In genomic region chr10:100670828-100671479, GRCh38 we compare ENCODE assay signal across 8 cellular contexts.
A peak's percentile ranks its signal among the peaks of the same experiment; 100 is the strongest.
DNase-seq lines count a peak whose midpoint lies in the region; ATAC-seq and TF ChIP-seq lines count a peak whose summit lies in the region.

No MANE protein-coding gene starts in this region.

- H3K9ac ChIP-seq in PC-3 (ENCODE audit: low read length) = no peak overlapping the region

- POLR2A ChIA-PET in PC-3 (lab: Charles Lee; ENCODE audit: unreplicated experiment) = no interaction called here

- H3K4me1 ChIP-seq in PC-3 (ENCODE audit: insufficient read depth, low read length) = no peaks in the 10 kb centered on the region
- no peaks in the 10 kb centered on the region for H3K4me1 ChIP-seq in hepatocyte (ENCODE audit: insufficient read depth)

- BruUV-seq in PC-3 (replicated peaks; lab: Mats Ljungman, UMichigan) = no TSS peak

- H3K9me3 ChIP-seq in PC-3 (ENCODE audit: low read length) (no peaks in the 10 kb centered on the region), hepatocyte (ENCODE audit: low read depth) (no peaks in the 10 kb centered on the region)

- 0 out of 2 replicates have a peak overlapping the region, but pooled peaks have one; percentile 38 for H2AFZ ChIP-seq in PC-3 (ENCODE audit: low read length)
- no peak overlapping the region for H2AFZ ChIP-seq in hepatocyte

- ATAC-seq in PC-3 = peak; percentile 76
- ATAC-seq in GM21717 (IDR thresholded peaks at IDR 0.05; ENCODE audit: unreplicated experiment) = no peak

- no peaks in the 10 kb centered on the region for H4K20me1 ChIP-seq in PC-3 (ENCODE audit: low read length)
- H4K20me1 ChIP-seq in hepatocyte (ENCODE audit: insufficient read depth, poor library complexity, severe bottlenecking) = no peaks in the 10 kb centered on the region

- H3F3A ChIP-seq in PC-3 (ENCODE audit: low read length, unreplicated experiment) = no peaks in the 10 kb centered on the region

- H3K79me2 ChIP-seq in PC-3 (ENCODE audit: low read length) = no peaks in the 10 kb centered on the region
- no peaks in the 10 kb centered on the region for H3K79me2 ChIP-seq in hepatocyte

- intact Hi-C loops in PC-3 (cut with micrococcal nuclease) = loop anchor here (1.0 kb wide), 1 partner anchor 207 kb away; no protein-coding TSS in a partner anchor

- H3K9me2 ChIP-seq in PC-3 (replicated peaks; ENCODE audit: low read length) (no peaks in the 10 kb centered on the region), hepatocyte (replicated peaks; ENCODE audit: insufficient read depth) (no peaks in the 10 kb centered on the region)

- peaks cover 34% of the 10 kb centered on the region for H3K27me3 ChIP-seq in PC-3 (ENCODE audit: low read length)
- peaks cover 94% of the 10 kb centered on the region for H3K27me3 ChIP-seq in hepatocyte

- H3K4me2 ChIP-seq in PC-3 (ENCODE audit: low read length) (peak overlapping the region; percentile 65; the same call in 1 of the 2 replicates), hepatocyte (peak overlapping the region; percentile 74)

- H3K36me3 ChIP-seq in PC-3 (ENCODE audit: low read depth, low read length) (no peaks in the 10 kb centered on the region), hepatocyte (replicated peaks; ENCODE audit: insufficient read depth, low read depth) (no peaks in the 10 kb centered on the region)

- CTCF ChIA-PET in PC-3 (lab: Charles Lee) = interaction anchor here (0.7 to 0.8 kb wide), 2 partner anchors 207 kb away, joined by 3 to 8 read pairs; no protein-coding TSS in a partner anchor

- TF ChIP-seq CTCF in GM12875 (IDR thresholded peaks at IDR 0.05; ENCODE audit: borderline replicate concordance, insufficient read depth, low read depth, low read length) (peak; percentile 92), PC-3 (conservative IDR thresholded peaks at IDR 0.05; ENCODE audit: low read depth, low read length) (peak; percentile 69), hepatocyte (IDR thresholded peaks at IDR 0.05; ENCODE audit: poor library complexity) (peak; percentile 57)

- DNase-seq in PC-3 = peak; percentile 41
- peak; percentile 25 for DNase-seq in activated gamma-delta T cell treated with anti-CD3 and anti-CD28 coated beads, Interleukin-2, amount 50 U/mL, for 16 hours (ENCODE audit: low read depth)
- peak; percentile 61 for DNase-seq in hepatocyte (ENCODE audit: low spot score)
- DNase-seq in stimulated activated CD4-positive, alpha-beta T cell treated with anti-CD3 and anti-CD28 coated beads, Interleukin-4, amount 100 ng/mL, for 24 hours = peak; percentile 65
- no peak for DNase-seq in dedifferentiated amniotic fluid mesenchymal stem cell (ENCODE audit: extremely low spot score)
- DNase-seq in SKM-1 treated with dmso at 0.1 percent for 144 hours (lab: John Stamatoyannopoulos, UW; ENCODE audit: unreplicated experiment) = no peak

- WGBS in hepatocyte (ENCODE audit: low lambda C conversion rate, missing lambda C conversion rate) = 3% methylated on average over 24 of the region's 54 CpGs

- H3K4me3 ChIP-seq in GM12875 (ENCODE audit: low read depth, low read length) = no peak overlapping the region
- peak overlapping the region; percentile 52 for H3K4me3 ChIP-seq in PC-3 (ENCODE audit: low read length)
- no peak overlapping the region for H3K4me3 ChIP-seq in hepatocyte

- H3K27ac ChIP-seq in PC-3 (ENCODE audit: low read length) (no peak overlapping the region), hepatocyte (no peak overlapping the region)

Comparison
In these comparisons a context has a peak if more than half of its experiments do, and no peak if none do; other contexts are left out.
1. DNase-seq: peak in PC-3 (single experiment), activated gamma-delta T cell treated with anti-CD3 and anti-CD28 coated beads, Interleukin-2, amount 50 U/mL, for 16 hours (single experiment), hepatocyte (single experiment) and stimulated activated CD4-positive, alpha-beta T cell treated with anti-CD3 and anti-CD28 coated beads, Interleukin-4, amount 100 ng/mL, for 24 hours (single experiment); none in dedifferentiated amniotic fluid mesenchymal stem cell (single experiment) and SKM-1 treated with dmso at 0.1 percent for 144 hours (single experiment).
2. Peak in every context shown above with its lines, with median percentiles within 50 percentile points of each other: CTCF ChIP-seq.